8 cellular contexts compared by ENCODE assay signal in genomic region chr4:26860157-26860921, GRCh38. TPM values are rescaled to one million over a fixed set of nuclear protein-coding genes. Genes with fewer than 3 reads are reported as not detected.
A peak's percentile ranks its signal among the peaks of the same experiment; 100 is the strongest.
DNase-seq lines count a peak whose midpoint lies in the region; ATAC-seq and TF ChIP-seq lines count a peak whose summit lies in the region.

STIM2 (plus strand) TSS chr4:26860841.

- ATAC-seq in HG02588 (IDR thresholded peaks at IDR 0.05; ENCODE audit: unreplicated experiment) = peak; percentile 53
- peak; percentile 79 for ATAC-seq in SK-N-SH treated with all-trans-retinoic acid at 6 μM for 48 hours

- H3K27ac Mint-ChIP-seq in activated naive CD4-positive, alpha-beta T cell treated with anti-CD3 and anti-CD28 coated beads, Interleukin-2, amount 50 U/mL, for 24 hours = peak within 1 kb of the TSS; percentile 95

- peak within 1 kb of the TSS; percentile 94 for H3K4me3 Mint-ChIP-seq in activated naive CD4-positive, alpha-beta T cell treated with anti-CD3 and anti-CD28 coated beads, Interleukin-2, amount 50 U/mL, for 24 hours

- H3K27ac ChIP-seq in temporal lobe (ENCODE audit: low read depth, low read length) = peak within 1 kb of the TSS; percentile 82

- H3K36me3 Mint-ChIP-seq in activated naive CD4-positive, alpha-beta T cell treated with anti-CD3 and anti-CD28 coated beads, Interleukin-2, amount 50 U/mL, for 24 hours = no peaks in the 10 kb centered on the region

- TF ChIP-seq CTCF in GM10266 (IDR thresholded peaks at IDR 0.05; ENCODE audit: control insufficient read depth, insufficient read depth, low read depth, missing control alignments) = peak; percentile 25

- no peaks in the 10 kb centered on the region for H3K9me3 Mint-ChIP-seq in activated naive CD4-positive, alpha-beta T cell treated with anti-CD3 and anti-CD28 coated beads, Interleukin-2, amount 50 U/mL, for 24 hours

- DNase-seq in GM10266 (ENCODE audit: extremely low spot score) (peak; percentile 94), NCI-H1092 (lab: John Stamatoyannopoulos, UW) (peak; percentile 96), globus pallidus (ENCODE audit: low spot score) (peak; percentile 98), occipital lobe (lab: John Stamatoyannopoulos, UW) (peak; percentile 98)

- H3K27me3 Mint-ChIP-seq in activated naive CD4-positive, alpha-beta T cell treated with anti-CD3 and anti-CD28 coated beads, Interleukin-2, amount 50 U/mL, for 24 hours = no peaks in the 10 kb centered on the region

- peaks cover 61% of the 10 kb centered on the region for H3K4me1 Mint-ChIP-seq in activated naive CD4-positive, alpha-beta T cell treated with anti-CD3 and anti-CD28 coated beads, Interleukin-2, amount 50 U/mL, for 24 hours

TF ChIP-seq in SK-N-SH treated with all-trans-retinoic acid at 6 μM for 48 hours, 23 proteins besides CTCF, POLR2A, EP300 and RAD21:
- TF ChIP-seq TOX (CRISPR knock-in tag; IDR thresholded peaks at IDR 0.05; ENCODE audit: borderline replicate concordance) (no peak), ZNF8 (CRISPR knock-in tag; IDR thresholded peaks at IDR 0.05) (no peak), SNAI2 (CRISPR knock-in tag; IDR thresholded peaks at IDR 0.05) (no peak), ARNTL (CRISPR knock-in tag; IDR thresholded peaks at IDR 0.05; ENCODE audit: borderline replicate concordance, low read depth) (no peak), PPARA (CRISPR knock-in tag; IDR thresholded peaks at IDR 0.05; ENCODE audit: borderline replicate concordance) (no peak), ESRRG (CRISPR knock-in tag; IDR thresholded peaks at IDR 0.05) (no peak), POU6F1 (CRISPR knock-in tag; IDR thresholded peaks at IDR 0.05; ENCODE audit: borderline replicate concordance, low read depth) (no peak), ZFP30 (CRISPR knock-in tag; IDR thresholded peaks at IDR 0.05) (no peak), OSR1 (CRISPR knock-in tag; IDR thresholded peaks at IDR 0.05) (no peak), ZFP3 (CRISPR knock-in tag; IDR thresholded peaks at IDR 0.05) (no peak), CREB5 (CRISPR knock-in tag; IDR thresholded peaks at IDR 0.05; ENCODE audit: low read depth) (no peak), RARB (CRISPR knock-in tag; IDR thresholded peaks at IDR 0.05) (no peak), ZC3H10 (CRISPR knock-in tag; IDR thresholded peaks at IDR 0.05) (no peak), CSDC2 (CRISPR knock-in tag; IDR thresholded peaks at IDR 0.05) (no peak), BACH2 (CRISPR knock-in tag; IDR thresholded peaks at IDR 0.05; ENCODE audit: borderline replicate concordance) (no peak), GLIS3 (CRISPR knock-in tag; IDR thresholded peaks at IDR 0.05) (no peak), PATZ1 (CRISPR knock-in tag; IDR thresholded peaks at IDR 0.05; ENCODE audit: borderline replicate concordance) (no peak)

RNA-seq across cellular contexts. Expression of gene STIM2, which starts in this region (rescaled TPM):
- total RNA-seq in occipital lobe = 25.9 TPM
- 17.0 TPM for total RNA-seq in temporal lobe

Comparison
In these comparisons a context has a peak if more than half of its experiments do, and no peak if none do; other contexts are left out.
1. Peak in every context shown above with its lines: DNase-seq, ATAC-seq and H3K27ac ChIP-seq.